ENCODE assay signal across 8 cellular contexts in the genomic region with DNA sequence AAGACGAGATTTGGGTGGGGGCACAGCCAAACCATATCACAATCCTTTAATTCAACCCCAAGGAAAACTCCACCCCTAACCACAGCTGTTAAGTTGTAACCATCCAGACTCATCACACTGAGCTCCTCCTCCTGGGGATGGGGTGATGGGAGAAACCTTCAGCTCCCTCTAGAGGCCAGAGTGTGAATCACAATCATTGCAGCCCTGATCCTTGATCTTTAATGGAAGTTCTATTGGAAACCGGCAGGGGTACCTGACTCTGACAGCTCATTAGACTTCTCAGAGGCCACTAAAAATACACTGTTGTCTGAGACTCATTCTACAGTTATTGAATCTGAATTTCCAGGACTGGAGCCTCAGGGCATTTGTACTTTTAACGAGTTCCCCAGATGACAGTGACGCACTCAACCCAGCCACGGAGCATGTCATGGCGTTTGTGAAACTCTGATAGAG.
DNase-seq lines count a peak whose midpoint lies in the region; ATAC-seq, FAIRE-seq and TF ChIP-seq lines count a peak whose summit lies in the region.

No MANE protein-coding gene starts in this region.

- H2AFZ ChIP-seq in HepG2 (ENCODE audit: low read length): no peak overlapping the region

- peak; percentile 64; the same call in 2 of the 3 replicates for ATAC-seq in HepG2
- ATAC-seq in GM18498 (IDR thresholded peaks at IDR 0.05; ENCODE audit: unreplicated experiment): no peak
- ATAC-seq in GM19397 (IDR thresholded peaks at IDR 0.05; ENCODE audit: unreplicated experiment): no peak
- ATAC-seq in GM18505 (IDR thresholded peaks at IDR 0.05; ENCODE audit: unreplicated experiment): no peak

- no peak overlapping the region for H3K9ac ChIP-seq in HepG2 (ENCODE audit: insufficient read depth, low read depth, low read length)

- intact Hi-C loops in HepG2 (cut with micrococcal nuclease; ENCODE audit: unreplicated experiment): no loop called here

- CTCF ChIA-PET in HepG2 (lab: Yijun Ruan, JAX; ENCODE audit: low intra/inter-chr PET ratio, low total read pairs): no interaction called here

- H3K4me2 ChIP-seq in HepG2 (ENCODE audit: low read depth, low read length): no peak overlapping the region

- H4K20me1 ChIP-seq in HepG2 (ENCODE audit: insufficient read depth, low read length): no peaks in the 10 kb centered on the region

- H3K27me3 ChIP-seq in HepG2 (ENCODE audit: control insufficient read depth in 1 of 2, insufficient read depth in 2 of 2, low read length in 2 of 2): peaks cover 0 to 1% of the 10 kb centered on the region in 2 experiments; a peak in 1 of 5 replicates

- no peaks in the 10 kb centered on the region for H3K36me3 ChIP-seq in HepG2 (replicated peaks in 1 of 2; ENCODE audit: control insufficient read depth in 1 of 2, insufficient read depth in 2 of 2, low read length in 2 of 2)

- FAIRE-seq in HepG2 (lab: Jason Lieb, UNC): peak; percentile 58

- BruUV-seq in HepG2 (replicated peaks; lab: Mats Ljungman, UMichigan): no TSS peak

- no peak for TF ChIP-seq EP300 in HepG2 (IDR thresholded peaks at IDR 0.05; ENCODE audit: low read depth in 2 of 2, low read length in 2 of 2)
- TF ChIP-seq EP300 in HepG2 (CRISPR knock-in tag; IDR thresholded peaks at IDR 0.05; ENCODE audit: borderline replicate concordance): no peak

- H3K27me3 Mint-ChIP-seq in brain: peaks cover 3% of the 10 kb centered on the region

- no peak overlapping the region for H3K4me3 ChIP-seq in HepG2 (replicated peaks in 1 of 3; ENCODE audit: insufficient read depth in 1 of 3, low read depth in 2 of 3, low read length in 3 of 3)

- H3K9me3 ChIP-seq in HepG2 (ENCODE audit: low read length): peaks cover 21% of the 10 kb centered on the region

- no peak for TF ChIP-seq RAD21 in HepG2 (CRISPR knock-in tag; IDR thresholded peaks at IDR 0.05)

- peak; percentile 53 for DNase-seq in COLO668 (lab: John Stamatoyannopoulos, UW; ENCODE audit: unreplicated experiment)
- peak; percentile 56 for DNase-seq in GM19240 (ENCODE audit: insufficient read length, low spot score)
- peak; percentile 42 for DNase-seq in NCI-H460 (ENCODE audit: extremely low read depth, low read depth)
- peak; percentile 51 for DNase-seq in HepG2 (ENCODE audit: low spot score)

- no peaks in the 10 kb centered on the region for H3K4me1 ChIP-seq in HepG2 (ENCODE audit: insufficient read depth, low read length)

- peaks cover 48% of the 10 kb centered on the region for H3K4me1 Mint-ChIP-seq in brain

- peaks cover 0 to 12% (median 4%) of the 10 kb centered on the region in 5 experiments for H3K9me3 Mint-ChIP-seq in brain

- POLR2A ChIA-PET in HepG2 (lab: Yijun Ruan, JAX): no interaction called here

- H3K27ac ChIP-seq in HepG2 (ENCODE audit: extremely low read length, insufficient read depth, low read length): no peak overlapping the region

- TF ChIP-seq CTCF in brain (conservative IDR thresholded peaks at IDR 0.05): peak; percentile 56 to 75
- peak; percentile 62 for TF ChIP-seq CTCF in HepG2 (CRISPR knock-in tag; IDR thresholded peaks at IDR 0.05)

- TF ChIP-seq POLR2A in HepG2 (IDR thresholded peaks at IDR 0.05; ENCODE audit: insufficient read depth in 1 of 2, low read depth in 2 of 2, low read length in 2 of 2) (no peak), GM18505 (IDR thresholded peaks at IDR 0.05; ENCODE audit: borderline replicate concordance, extremely low read depth, insufficient read depth, insufficient read length) (no peak)

- no peaks in the 10 kb centered on the region for H3K36me3 Mint-ChIP-seq in brain

- peak overlapping the region in 2 of 5 experiments; percentile 61 to 63 for H3K27ac Mint-ChIP-seq in brain

- no peaks in the 10 kb centered on the region for H3K79me2 ChIP-seq in HepG2 (ENCODE audit: insufficient read depth, low read length)

- in situ Hi-C loops in HepG2 (cut with HindIII; ENCODE audit: extremely low pct_ligation_motif_present, low pct_unique_long_range_greater_than_20kb): no loop called here

- 61% methylated on average over 6 of the region's 6 CpGs for WGBS in HepG2 (ENCODE audit: low lambda C conversion rate)

- H3K4me3 Mint-ChIP-seq in brain: no peak overlapping the region

TF ChIP-seq in HepG2, 621 proteins besides CTCF, POLR2A, EP300 and RAD21 (continues in another document):
- TF ChIP-seq, protein P1, sequence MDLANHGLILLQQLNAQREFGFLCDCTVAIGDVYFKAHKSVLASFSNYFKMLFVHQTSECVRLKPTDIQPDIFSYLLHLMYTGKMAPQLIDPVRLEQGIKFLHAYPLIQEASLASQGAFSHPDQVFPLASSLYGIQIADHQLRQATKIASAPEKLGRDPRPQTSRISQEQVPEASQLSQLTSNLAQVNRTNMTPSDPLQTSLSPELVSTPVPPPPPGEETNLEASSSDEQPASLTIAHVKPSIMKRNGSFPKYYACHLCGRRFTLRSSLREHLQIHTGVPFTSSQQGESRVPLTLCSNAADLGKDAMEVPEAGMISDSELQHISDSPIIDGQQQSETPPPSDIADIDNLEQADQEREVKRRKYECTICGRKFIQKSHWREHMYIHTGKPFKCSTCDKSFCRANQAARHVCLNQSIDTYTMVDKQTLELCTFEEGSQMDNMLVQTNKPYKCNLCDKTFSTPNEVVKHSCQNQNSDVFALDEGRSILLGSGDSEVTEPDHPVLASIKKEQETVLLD (CRISPR knock-in tag; IDR thresholded peaks at IDR 0.05; ENCODE audit: low read depth): no peak
- TF ChIP-seq ZNF143 (CRISPR knock-in tag; IDR thresholded peaks at IDR 0.05) (no peak), XRCC5 (optimal IDR thresholded peaks at IDR 0.05; ENCODE audit: low read length) (no peak), FOXK2 (IDR thresholded peaks at IDR 0.05) (no peak), NFKBIZ (CRISPR knock-in tag; IDR thresholded peaks at IDR 0.05) (no peak), STAG1 (CRISPR knock-in tag; IDR thresholded peaks at IDR 0.05) (peak; percentile 25; the same call in 1 of the 2 replicates), ARNT2 (CRISPR knock-in tag; IDR thresholded peaks at IDR 0.05; ENCODE audit: low read depth) (no peak), GABPA (IDR thresholded peaks at IDR 0.05; ENCODE audit: low read depth, low read length) (no peak), GABPA (CRISPR knock-in tag; IDR thresholded peaks at IDR 0.05; ENCODE audit: low read depth) (no peak), ZNF703 (CRISPR knock-in tag; IDR thresholded peaks at IDR 0.05; ENCODE audit: borderline replicate concordance) (no peak)
- TF ChIP-seq, protein P2, sequence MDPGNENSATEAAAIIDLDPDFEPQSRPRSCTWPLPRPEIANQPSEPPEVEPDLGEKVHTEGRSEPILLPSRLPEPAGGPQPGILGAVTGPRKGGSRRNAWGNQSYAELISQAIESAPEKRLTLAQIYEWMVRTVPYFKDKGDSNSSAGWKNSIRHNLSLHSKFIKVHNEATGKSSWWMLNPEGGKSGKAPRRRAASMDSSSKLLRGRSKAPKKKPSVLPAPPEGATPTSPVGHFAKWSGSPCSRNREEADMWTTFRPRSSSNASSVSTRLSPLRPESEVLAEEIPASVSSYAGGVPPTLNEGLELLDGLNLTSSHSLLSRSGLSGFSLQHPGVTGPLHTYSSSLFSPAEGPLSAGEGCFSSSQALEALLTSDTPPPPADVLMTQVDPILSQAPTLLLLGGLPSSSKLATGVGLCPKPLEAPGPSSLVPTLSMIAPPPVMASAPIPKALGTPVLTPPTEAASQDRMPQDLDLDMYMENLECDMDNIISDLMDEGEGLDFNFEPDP (CRISPR knock-in tag; conservative IDR thresholded peaks at IDR 0.05): no peak
- TF ChIP-seq, protein P3, sequence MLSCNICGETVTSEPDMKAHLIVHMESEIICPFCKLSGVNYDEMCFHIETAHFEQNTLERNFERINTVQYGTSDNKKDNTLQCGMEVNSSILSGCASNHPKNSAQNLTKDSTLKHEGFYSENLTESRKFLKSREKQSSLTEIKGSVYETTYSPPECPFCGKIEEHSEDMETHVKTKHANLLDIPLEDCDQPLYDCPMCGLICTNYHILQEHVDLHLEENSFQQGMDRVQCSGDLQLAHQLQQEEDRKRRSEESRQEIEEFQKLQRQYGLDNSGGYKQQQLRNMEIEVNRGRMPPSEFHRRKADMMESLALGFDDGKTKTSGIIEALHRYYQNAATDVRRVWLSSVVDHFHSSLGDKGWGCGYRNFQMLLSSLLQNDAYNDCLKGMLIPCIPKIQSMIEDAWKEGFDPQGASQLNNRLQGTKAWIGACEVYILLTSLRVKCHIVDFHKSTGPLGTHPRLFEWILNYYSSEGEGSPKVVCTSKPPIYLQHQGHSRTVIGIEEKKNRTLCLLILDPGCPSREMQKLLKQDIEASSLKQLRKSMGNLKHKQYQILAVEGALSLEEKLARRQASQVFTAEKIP (CRISPR knock-in tag; IDR thresholded peaks at IDR 0.05; ENCODE audit: borderline replicate concordance): no peak
- TF ChIP-seq, protein P4, sequence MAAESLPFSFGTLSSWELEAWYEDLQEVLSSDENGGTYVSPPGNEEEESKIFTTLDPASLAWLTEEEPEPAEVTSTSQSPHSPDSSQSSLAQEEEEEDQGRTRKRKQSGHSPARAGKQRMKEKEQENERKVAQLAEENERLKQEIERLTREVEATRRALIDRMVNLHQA (CRISPR knock-in tag; IDR thresholded peaks at IDR 0.05): no peak
- TF ChIP-seq, protein P5, sequence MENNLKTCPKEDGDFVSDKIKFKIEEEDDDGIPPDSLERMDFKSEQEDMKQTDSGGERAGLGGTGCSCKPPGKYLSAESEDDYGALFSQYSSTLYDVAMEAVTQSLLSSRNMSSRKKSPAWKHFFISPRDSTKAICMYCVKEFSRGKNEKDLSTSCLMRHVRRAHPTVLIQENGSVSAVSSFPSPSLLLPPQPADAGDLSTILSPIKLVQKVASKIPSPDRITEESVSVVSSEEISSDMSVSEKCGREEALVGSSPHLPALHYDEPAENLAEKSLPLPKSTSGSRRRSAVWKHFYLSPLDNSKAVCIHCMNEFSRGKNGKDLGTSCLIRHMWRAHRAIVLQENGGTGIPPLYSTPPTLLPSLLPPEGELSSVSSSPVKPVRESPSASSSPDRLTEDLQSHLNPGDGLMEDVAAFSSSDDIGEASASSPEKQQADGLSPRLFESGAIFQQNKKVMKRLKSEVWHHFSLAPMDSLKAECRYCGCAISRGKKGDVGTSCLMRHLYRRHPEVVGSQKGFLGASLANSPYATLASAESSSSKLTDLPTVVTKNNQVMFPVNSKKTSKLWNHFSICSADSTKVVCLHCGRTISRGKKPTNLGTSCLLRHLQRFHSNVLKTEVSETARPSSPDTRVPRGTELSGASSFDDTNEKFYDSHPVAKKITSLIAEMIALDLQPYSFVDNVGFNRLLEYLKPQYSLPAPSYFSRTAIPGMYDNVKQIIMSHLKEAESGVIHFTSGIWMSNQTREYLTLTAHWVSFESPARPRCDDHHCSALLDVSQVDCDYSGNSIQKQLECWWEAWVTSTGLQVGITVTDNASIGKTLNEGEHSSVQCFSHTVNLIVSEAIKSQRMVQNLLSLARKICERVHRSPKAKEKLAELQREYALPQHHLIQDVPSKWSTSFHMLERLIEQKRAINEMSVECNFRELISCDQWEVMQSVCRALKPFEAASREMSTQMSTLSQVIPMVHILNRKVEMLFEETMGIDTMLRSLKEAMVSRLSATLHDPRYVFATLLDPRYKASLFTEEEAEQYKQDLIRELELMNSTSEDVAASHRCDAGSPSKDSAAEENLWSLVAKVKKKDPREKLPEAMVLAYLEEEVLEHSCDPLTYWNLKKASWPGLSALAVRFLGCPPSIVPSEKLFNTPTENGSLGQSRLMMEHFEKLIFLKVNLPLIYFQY (CRISPR knock-in tag; IDR thresholded peaks at IDR 0.05; ENCODE audit: borderline replicate concordance): no peak
